20 cellular contexts compared by ENCODE assay signal in genomic region chr6:150730801-150731445, GRCh38.
"Had no signal": no experiment of that assay in that cellular context is flagged by ENCODE, and none has a peak within 500 bp of the region (broad histone marks: within the 10 kb centered on the region; RNA-seq: fewer than 3 reads in every experiment).

No MANE protein-coding gene starts in this region.

- H3K27ac ChIP-seq: parathyroid adenoma, right lobe of liver, skin epidermis, tibial artery had no signal

- H3K27me3 ChIP-seq: right lobe of liver, tibial artery had no signal

- H3K9me3 ChIP-seq: right lobe of liver, tibial artery had no signal

- DNase-seq: activated CD4-positive, alpha-beta T cell treated with anti-CD3 and anti-CD28 coated beads for 1 hour; activated CD4-positive, alpha-beta T cell treated with anti-CD3 and anti-CD28 coated beads, Interleukin-2, amount 50 U/mL, for 1 hour; activated CD8-positive, alpha-beta T cell treated with anti-CD3 and anti-CD28 coated beads, Interleukin-2, amount 10 ng/mL, durations not matched to agents 7 days and 5 days; activated gamma-delta T cell treated with Interleukin-2 at 50 U/mL for 16 hours; activated T-cell treated with anti-CD3 and anti-CD28 coated beads, Interleukin-2, amount 50 U/mL, for 1 hour; aorta; dermis blood vessel endothelial cell; effector CD8-positive, alpha-beta T cell; hippocampal formation; kidney glomerular epithelial cell; left ventricle myocardium superior; nephron progenitor cell; right lobe of liver; stimulated activated CD4-positive, alpha-beta T cell treated with anti-CD3 and anti-CD28 coated beads, Interleukin-1b, Interleukin-23, amount 100 ng/mL, for 48 hours; stimulated activated naive CD8-positive, alpha-beta T cell treated with anti-CD3 and anti-CD28 coated beads, Interleukin-15, amount 100 ng/mL, for 72 hours; T-helper 9 cell; tibial artery had no signal

- H3K9ac ChIP-seq: parathyroid adenoma had no signal

- H3K4me1 ChIP-seq: right lobe of liver, tibial artery had no signal

- ATAC-seq: activated CD8-positive, alpha-beta T cell treated with anti-CD3 and anti-CD28 coated beads, Interleukin-2, amount 10 ng/mL, durations not matched to agents 7 days and 5 days; left ventricle myocardium superior; right lobe of liver; stimulated activated effector memory CD8-positive, alpha-beta T cell treated with anti-CD3 and anti-CD28 coated beads, Interleukin-12 subunit alpha, Interleukin-12 subunit beta, amount 100 ng/mL, for 72 hours; stimulated activated naive CD8-positive, alpha-beta T cell treated with anti-CD3 and anti-CD28 coated beads, Interleukin-15, amount 100 ng/mL, for 72 hours had no signal

- H2AFZ ChIP-seq: parathyroid adenoma had no signal

- H3K4me3 ChIP-seq: right lobe of liver, skin epidermis, tibial artery had no signal
